29 cellular contexts compared by ENCODE assay signal in genomic region chr7:45656431-45656830, GRCh38.
"Had no signal": no experiment of that assay in that cellular context is flagged by ENCODE, and none has a peak within 500 bp of the region (broad histone marks: within the 10 kb centered on the region; RNA-seq: fewer than 3 reads in every experiment).

No MANE protein-coding gene starts in this region.

- DNase-seq: activated CD4-positive, alpha-beta T cell treated with anti-CD3 and anti-CD28 coated beads for 36 hours; activated CD4-positive, alpha-beta T cell treated with anti-CD3 and anti-CD28 coated beads, Interleukin-2, amount 50 U/mL, for 4 hours; activated CD4-positive, CD25-positive, alpha-beta regulatory T cell; activated CD8-positive, alpha-beta memory T cell treated with anti-CD3 and anti-CD28 coated beads, Interleukin-2, amount 10 ng/mL, durations not matched to agents 7 days and 5 days; activated effector memory CD4-positive, alpha-beta T cell treated with Interleukin-2 at 50 U/mL for 16 hours; activated naive CD4-positive, alpha-beta T cell; activated T-cell treated with anti-CD3 and anti-CD28 coated beads, Interleukin-2, amount 50 U/mL, for 24 hours; aorta; central memory CD4-positive, alpha-beta T cell; MG63; MV-4-11; NCI-H1092 treated with DMSO at 0.1 percent for 48 hours; NCI-H1436; NCI-H1694 treated with DMSO at 0.1 percent for 48 hours; NCI-H2029 treated with DMSO at 0.1 percent for 48 hours; NCI-H510A treated with DMSO at 0.1 percent for 48 hours; NCI-H69; NK-92 treated with Interleukin-12 subunit alpha and Interleukin-12 subunit beta, amount 100 ng/mL, for 24 hours; OCI-M1; RPMI8226; SJCRH30; SK-N-SH; T-helper 1 cell had no signal

- H3K9me3 ChIP-seq: breast epithelium, MG63, SJCRH30, SK-N-SH had no signal

- H3K36me3 Mint-ChIP-seq: activated CD8-positive, alpha-beta memory T cell treated with anti-CD3 and anti-CD28 coated beads, Interleukin-2, amount 10 ng/mL, durations not matched to agents 7 days and 5 days; activated naive CD4-positive, alpha-beta T cell treated with anti-CD3 and anti-CD28 coated beads, Interleukin-2, amount 50 U/mL, for 24 hours had no signal

- H3K27me3 Mint-ChIP-seq: activated CD8-positive, alpha-beta memory T cell treated with anti-CD3 and anti-CD28 coated beads, Interleukin-2, amount 10 ng/mL, durations not matched to agents 7 days and 5 days; activated T-cell treated with anti-CD3 and anti-CD28 coated beads, Interleukin-2, amount 50 U/mL, for 24 hours had no signal

- H3K27ac Mint-ChIP-seq: activated CD4-positive, alpha-beta T cell treated with anti-CD3 and anti-CD28 coated beads for 36 hours; activated CD8-positive, alpha-beta memory T cell treated with anti-CD3 and anti-CD28 coated beads, Interleukin-2, amount 10 ng/mL, durations not matched to agents 7 days and 5 days; activated naive CD4-positive, alpha-beta T cell treated with anti-CD3 and anti-CD28 coated beads, Interleukin-2, amount 50 U/mL, for 24 hours; activated T-cell treated with anti-CD3 and anti-CD28 coated beads, Interleukin-2, amount 50 U/mL, for 24 hours; activated T-helper 1 cell treated with anti-CD3 and anti-CD28 coated beads, Interleukin-12 subunit alpha, Interleukin-12 subunit beta, Interleukin-2, Interleukin-4 antibody, amounts not matched to agents 30 ng/mL and 10 ng/mL and 1 ng/mL, durations not matched to agents 14 hours and 24 hours and 36 hours had no signal

- H3K4me3 Mint-ChIP-seq: activated CD4-positive, alpha-beta T cell treated with anti-CD3 and anti-CD28 coated beads for 36 hours; activated CD8-positive, alpha-beta memory T cell treated with anti-CD3 and anti-CD28 coated beads, Interleukin-2, amount 10 ng/mL, durations not matched to agents 7 days and 5 days; activated naive CD4-positive, alpha-beta T cell treated with anti-CD3 and anti-CD28 coated beads, Interleukin-2, amount 50 U/mL, for 24 hours; activated T-cell treated with anti-CD3 and anti-CD28 coated beads, Interleukin-2, amount 50 U/mL, for 24 hours; activated T-helper 1 cell treated with anti-CD3 and anti-CD28 coated beads, Interleukin-12 subunit alpha, Interleukin-12 subunit beta, Interleukin-2, Interleukin-4 antibody, amounts not matched to agents 30 ng/mL and 10 ng/mL and 1 ng/mL, durations not matched to agents 14 hours and 24 hours and 36 hours had no signal

- H3K27ac ChIP-seq: breast epithelium, SJCRH30, VCaP had no signal

- H3K9me3 Mint-ChIP-seq: activated naive CD4-positive, alpha-beta T cell treated with anti-CD3 and anti-CD28 coated beads, Interleukin-2, amount 50 U/mL, for 24 hours; activated T-cell treated with anti-CD3 and anti-CD28 coated beads, Interleukin-2, amount 50 U/mL, for 24 hours; activated T-helper 1 cell treated with anti-CD3 and anti-CD28 coated beads, Interleukin-12 subunit alpha, Interleukin-12 subunit beta, Interleukin-2, Interleukin-4 antibody, amounts not matched to agents 30 ng/mL and 10 ng/mL and 1 ng/mL, durations not matched to agents 14 hours and 24 hours and 36 hours had no signal

- H3K4me3 ChIP-seq: breast epithelium, MG63, SJCRH30 had no signal

- H3K4me1 Mint-ChIP-seq: activated CD4-positive, alpha-beta T cell treated with anti-CD3 and anti-CD28 coated beads for 36 hours; activated CD8-positive, alpha-beta memory T cell treated with anti-CD3 and anti-CD28 coated beads, Interleukin-2, amount 10 ng/mL, durations not matched to agents 7 days and 5 days; activated naive CD4-positive, alpha-beta T cell treated with anti-CD3 and anti-CD28 coated beads, Interleukin-2, amount 50 U/mL, for 24 hours had no signal

- H3K36me3 ChIP-seq: breast epithelium, MG63, SJCRH30 had no signal

- H3K4me1 ChIP-seq: breast epithelium, SJCRH30 had no signal

- H3K27me3 ChIP-seq: breast epithelium, MG63 had no signal

- ATAC-seq: activated CD4-positive, alpha-beta T cell treated with anti-CD3 and anti-CD28 coated beads for 36 hours; activated CD8-positive, alpha-beta memory T cell treated with anti-CD3 and anti-CD28 coated beads, Interleukin-2, amount 10 ng/mL, durations not matched to agents 7 days and 5 days; Panc1; Right ventricle myocardium inferior had no signal
